Comparison of ENCODE assay signal across 9 cellular contexts in genomic region chr6:34234667-34235604, GRCh38. TPM values are rescaled to one million over a fixed set of nuclear protein-coding genes. Genes with fewer than 3 reads are reported as not detected.
DNase-seq lines count a peak whose midpoint lies in the region; ATAC-seq and TF ChIP-seq lines count a peak whose summit lies in the region.
"Had no signal": no experiment of that assay in that cellular context is flagged by ENCODE, and none has a peak within 500 bp of the region (broad histone marks: within the 10 kb centered on the region; RNA-seq: fewer than 3 reads in every experiment).

No MANE protein-coding gene starts in this region.

- peak; percentile 38 for DNase-seq in activated CD4-positive, alpha-beta T cell treated with anti-CD3 and anti-CD28 coated beads, Interleukin-2, amount 10 ng/mL, durations not matched to agents 7 days and 5 days
- DNase-seq in retina (peak; percentile 80), midbrain (lab: John Stamatoyannopoulos, UW) (no peak), OCI-M1 (lab: John Stamatoyannopoulos, UW) (no peak), COR-L47 (lab: John Stamatoyannopoulos, UW) (no peak)
- DNase-seq: NCI-H2227 treated with DMSO at 0.1 percent for 48 hours had no signal

- peak overlapping the region; percentile 54 for H3K4me3 Mint-ChIP-seq in activated CD4-positive, alpha-beta T cell treated with anti-CD3 and anti-CD28 coated beads, Interleukin-2, amount 10 ng/mL, durations not matched to agents 7 days and 5 days

- TF ChIP-seq CTCF in DOHH2 (IDR thresholded peaks at IDR 0.05; ENCODE audit: low read depth, low read length, poor library complexity, severe bottlenecking), result no peak

- H3K9me3 Mint-ChIP-seq in activated CD4-positive, alpha-beta T cell treated with anti-CD3 and anti-CD28 coated beads, Interleukin-2, amount 10 ng/mL, durations not matched to agents 7 days and 5 days, result no peaks in the 10 kb centered on the region

- H3K27me3 ChIP-seq in DOHH2 (ENCODE audit: control insufficient read depth, low read length), result no peaks in the 10 kb centered on the region

- H4K20me1 ChIP-seq in DOHH2 (ENCODE audit: control insufficient read depth, insufficient read depth, low read depth, low read length), result peaks cover 13% of the 10 kb centered on the region; the same call in 1 of the 2 replicates

- H3K4me2 ChIP-seq in DOHH2 (ENCODE audit: low read length), result peak overlapping the region; percentile 95

- peak overlapping the region; percentile 82 for H3K4me3 ChIP-seq in DOHH2 (ENCODE audit: low read length)

- H3K27ac Mint-ChIP-seq in activated CD4-positive, alpha-beta T cell treated with anti-CD3 and anti-CD28 coated beads, Interleukin-2, amount 10 ng/mL, durations not matched to agents 7 days and 5 days, result peak overlapping the region; percentile 82

- CTCF ChIA-PET in activated CD4-positive, alpha-beta T cell treated with anti-CD3 and anti-CD28 coated beads, Interleukin-2, amount 10 ng/mL, durations not matched to agents 7 days and 5 days (lab: Charles Lee), result interaction anchor here (1.4 kb wide), 1 partner anchor 14 kb away, joined by 4 read pairs; the partner anchor contains the start of gene SMIM29

- peaks cover 35% of the 10 kb centered on the region for H3K4me1 ChIP-seq in DOHH2 (ENCODE audit: control insufficient read depth, low read length)

- H3K27me3 Mint-ChIP-seq in activated CD4-positive, alpha-beta T cell treated with anti-CD3 and anti-CD28 coated beads, Interleukin-2, amount 10 ng/mL, durations not matched to agents 7 days and 5 days, result no peaks in the 10 kb centered on the region

- no peaks in the 10 kb centered on the region for H3K9me3 ChIP-seq in DOHH2 (ENCODE audit: control insufficient read depth, insufficient read depth, low read length)

- H3K9me2 ChIP-seq in DOHH2 (replicated peaks; ENCODE audit: control insufficient read depth, low read length), result no peaks in the 10 kb centered on the region

- peaks cover 31% of the 10 kb centered on the region for H3K4me1 Mint-ChIP-seq in activated CD4-positive, alpha-beta T cell treated with anti-CD3 and anti-CD28 coated beads, Interleukin-2, amount 10 ng/mL, durations not matched to agents 7 days and 5 days

- peaks cover 34% of the 10 kb centered on the region for H3K79me2 ChIP-seq in DOHH2 (ENCODE audit: control insufficient read depth, low read length)

- H3F3A ChIP-seq in DOHH2 (ENCODE audit: control insufficient read depth, insufficient read depth), result peaks cover 35% of the 10 kb centered on the region

- POLR2A ChIA-PET in activated CD4-positive, alpha-beta T cell treated with anti-CD3 and anti-CD28 coated beads, Interleukin-2, amount 10 ng/mL, durations not matched to agents 7 days and 5 days (lab: Charles Lee), result no interaction called here

- peak overlapping the region; percentile 86 for H3K27ac ChIP-seq in DOHH2 (ENCODE audit: low read depth, low read length)

- peak; percentile 1 for ATAC-seq in esophagus mucosa
- no peak for ATAC-seq in GM19467 (IDR thresholded peaks at IDR 0.05; ENCODE audit: unreplicated experiment)

- H3K36me3 Mint-ChIP-seq in activated CD4-positive, alpha-beta T cell treated with anti-CD3 and anti-CD28 coated beads, Interleukin-2, amount 10 ng/mL, durations not matched to agents 7 days and 5 days (ENCODE audit: low read depth), result peaks cover 7% of the 10 kb centered on the region

- H3K36me3 ChIP-seq in DOHH2 (ENCODE audit: control insufficient read depth, low read length), result peaks cover 27% of the 10 kb centered on the region

RNA-seq across cellular contexts. Expression of gene HMGA1, which starts 1.7 kb away (rescaled TPM):
- 100 to 1,000 TPM; 291 to 318 TPM for total RNA-seq in activated CD4-positive, alpha-beta T cell treated with anti-CD3 and anti-CD28 coated beads, Interleukin-2, amount 10 ng/mL, durations not matched to agents 7 days and 5 days
- total RNA-seq in esophagus mucosa, result 244 TPM

RNA-seq across cellular contexts. Expression of gene SMIM29, which starts 13.9 kb away (rescaled TPM):
- 10 to 100 TPM; 22.4 to 23.1 TPM for total RNA-seq in activated CD4-positive, alpha-beta T cell treated with anti-CD3 and anti-CD28 coated beads, Interleukin-2, amount 10 ng/mL, durations not matched to agents 7 days and 5 days
- total RNA-seq in esophagus mucosa, result 30.6 TPM

Comparison
In these comparisons a context has a peak if more than half of its experiments do, and no peak if none do; other contexts are left out.
1. DNase-seq: peak in activated CD4-positive, alpha-beta T cell treated with anti-CD3 and anti-CD28 coated beads, Interleukin-2, amount 10 ng/mL, durations not matched to agents 7 days and 5 days (single experiment) and retina (single experiment); none in midbrain (single experiment), OCI-M1 (single experiment) and COR-L47 (single experiment).